25 cellular contexts compared by ENCODE assay signal in genomic region chr14:105215602-105216001, GRCh38. TPM values are rescaled to one million over a fixed set of nuclear protein-coding genes. Genes with fewer than 3 reads are reported as not detected.
DNase-seq lines count a peak whose midpoint lies in the region; ATAC-seq and FAIRE-seq lines count a peak whose summit lies in the region.
"Had no signal": no experiment of that assay in that cellular context is flagged by ENCODE, and none has a peak within 500 bp of the region (broad histone marks: within the 10 kb centered on the region; RNA-seq: fewer than 3 reads in every experiment).

No MANE protein-coding gene starts in this region.

- DNase-seq in activated naive CD4-positive, alpha-beta T cell treated with anti-CD3 and anti-CD28 coated beads, Interleukin-2, amount 10 ng/mL, durations not matched to agents 7 days and 5 days, result no peak
- no peak for DNase-seq in activated naive CD4-positive, alpha-beta T cell treated with anti-CD3 and anti-CD28 coated beads for 36 hours
- DNase-seq in HTR-8/SVneo (ENCODE audit: insufficient read length, low spot score) (no peak), immature natural killer cell (no peak)
- no peak for DNase-seq in activated T-cell treated with anti-CD3 and anti-CD28 coated beads, Interleukin-2, amount 50 U/mL, for 72 hours
- DNase-seq: Calu3, DMS79 treated with DMSO at 0.1 percent for 48 hours, GOT3, KG1, MG63, NCI-H1105 treated with DMSO at 0.1 percent for 48 hours, NCI-H146, NCI-H1930, NCI-H2107, NCI-H446, NCI-H526 treated with DMSO at 0.1 percent for 48 hours, PC-9, SJCRH30 had no signal

- intact Hi-C loops in activated naive CD4-positive, alpha-beta T cell treated with anti-CD3 and anti-CD28 coated beads for 36 hours (cut with micrococcal nuclease), result no loop called here

- peak; percentile 99 for FAIRE-seq in HTR-8/SVneo (lab: Jason Lieb, UNC)

- ATAC-seq in HG03025 (IDR thresholded peaks at IDR 0.05; ENCODE audit: low FRiP score, unreplicated experiment) (no peak), GM18870 (IDR thresholded peaks at IDR 0.05; ENCODE audit: unreplicated experiment) (no peak)
- ATAC-seq in activated T-cell treated with anti-CD3 and anti-CD28 coated beads, Interleukin-2, amount 50 U/mL, for 72 hours (replicated peaks in 1 of 2), result no peak
- ATAC-seq: HCT116, Right ventricle myocardium inferior, SK-N-SH treated with all-trans-retinoic acid at 6 μM for 48 hours had no signal

- CTCF ChIA-PET in activated naive CD4-positive, alpha-beta T cell treated with anti-CD3 and anti-CD28 coated beads, Interleukin-2, amount 10 ng/mL, durations not matched to agents 7 days and 5 days (lab: Charles Lee), result no interaction called here
- CTCF ChIA-PET in activated naive CD4-positive, alpha-beta T cell treated with anti-CD3 and anti-CD28 coated beads for 36 hours (lab: Charles Lee), result no interaction called here

- H3K9me3 Mint-ChIP-seq in activated naive CD4-positive, alpha-beta T cell treated with anti-CD3 and anti-CD28 coated beads, Interleukin-2, amount 10 ng/mL, durations not matched to agents 7 days and 5 days, result peaks cover 12% of the 10 kb centered on the region
- H3K9me3 Mint-ChIP-seq in activated naive CD4-positive, alpha-beta T cell treated with anti-CD3 and anti-CD28 coated beads for 36 hours, result no peaks in the 10 kb centered on the region
- no peaks in the 10 kb centered on the region for H3K9me3 Mint-ChIP-seq in immature natural killer cell
- H3K9me3 Mint-ChIP-seq in activated T-cell treated with anti-CD3 and anti-CD28 coated beads, Interleukin-2, amount 50 U/mL, for 72 hours, result peaks cover 0 to 1% of the 10 kb centered on the region in 2 donors

- H3K27ac Mint-ChIP-seq in activated naive CD4-positive, alpha-beta T cell treated with anti-CD3 and anti-CD28 coated beads, Interleukin-2, amount 10 ng/mL, durations not matched to agents 7 days and 5 days, result peak overlapping the region; percentile 39
- no peak overlapping the region for H3K27ac Mint-ChIP-seq in activated naive CD4-positive, alpha-beta T cell treated with anti-CD3 and anti-CD28 coated beads for 36 hours
- peak overlapping the region in 4 of 6 donors; percentile 47 to 76 (median 48) for H3K27ac Mint-ChIP-seq in immature natural killer cell
- no peak overlapping the region for H3K27ac Mint-ChIP-seq in activated T-cell treated with anti-CD3 and anti-CD28 coated beads, Interleukin-2, amount 50 U/mL, for 72 hours
- H3K27ac Mint-ChIP-seq: B cell had no signal

- H3K27me3 Mint-ChIP-seq in activated naive CD4-positive, alpha-beta T cell treated with anti-CD3 and anti-CD28 coated beads, Interleukin-2, amount 10 ng/mL, durations not matched to agents 7 days and 5 days, result no peaks in the 10 kb centered on the region
- H3K27me3 Mint-ChIP-seq in activated naive CD4-positive, alpha-beta T cell treated with anti-CD3 and anti-CD28 coated beads for 36 hours (ENCODE audit: low read depth), result no peaks in the 10 kb centered on the region
- H3K27me3 Mint-ChIP-seq in immature natural killer cell (ENCODE audit: low read depth in 3 of 3), result no peaks in the 10 kb centered on the region
- no peaks in the 10 kb centered on the region for H3K27me3 Mint-ChIP-seq in activated T-cell treated with anti-CD3 and anti-CD28 coated beads, Interleukin-2, amount 50 U/mL, for 72 hours (ENCODE audit: low read depth)
- H3K27me3 Mint-ChIP-seq: B cell had no signal

- peaks cover 29% of the 10 kb centered on the region for H3K36me3 Mint-ChIP-seq in activated naive CD4-positive, alpha-beta T cell treated with anti-CD3 and anti-CD28 coated beads, Interleukin-2, amount 10 ng/mL, durations not matched to agents 7 days and 5 days
- peaks cover 5% of the 10 kb centered on the region for H3K36me3 Mint-ChIP-seq in activated naive CD4-positive, alpha-beta T cell treated with anti-CD3 and anti-CD28 coated beads for 36 hours (ENCODE audit: low read depth)
- H3K36me3 Mint-ChIP-seq in immature natural killer cell, result peaks cover 0 to 10% (median 5%) of the 10 kb centered on the region in 3 donors
- H3K36me3 Mint-ChIP-seq in activated T-cell treated with anti-CD3 and anti-CD28 coated beads, Interleukin-2, amount 50 U/mL, for 72 hours (ENCODE audit: insufficient read depth in 2 of 2), result peaks cover 1 to 3% of the 10 kb centered on the region in 2 donors

- H3K4me1 Mint-ChIP-seq in activated naive CD4-positive, alpha-beta T cell treated with anti-CD3 and anti-CD28 coated beads, Interleukin-2, amount 10 ng/mL, durations not matched to agents 7 days and 5 days, result no peaks in the 10 kb centered on the region
- no peaks in the 10 kb centered on the region for H3K4me1 Mint-ChIP-seq in activated naive CD4-positive, alpha-beta T cell treated with anti-CD3 and anti-CD28 coated beads for 36 hours (ENCODE audit: low read depth)
- peaks cover 2 to 12% of the 10 kb centered on the region in 2 donors for H3K4me1 Mint-ChIP-seq in immature natural killer cell
- H3K4me1 Mint-ChIP-seq in activated T-cell treated with anti-CD3 and anti-CD28 coated beads, Interleukin-2, amount 50 U/mL, for 72 hours (ENCODE audit: low read depth), result peaks cover 5% of the 10 kb centered on the region
- H3K4me1 Mint-ChIP-seq: B cell had no signal

- no peak overlapping the region for H3K4me3 Mint-ChIP-seq in activated naive CD4-positive, alpha-beta T cell treated with anti-CD3 and anti-CD28 coated beads, Interleukin-2, amount 10 ng/mL, durations not matched to agents 7 days and 5 days
- H3K4me3 Mint-ChIP-seq in activated naive CD4-positive, alpha-beta T cell treated with anti-CD3 and anti-CD28 coated beads for 36 hours, result no peak overlapping the region
- H3K4me3 Mint-ChIP-seq in immature natural killer cell, result no peak overlapping the region
- H3K4me3 Mint-ChIP-seq in activated T-cell treated with anti-CD3 and anti-CD28 coated beads, Interleukin-2, amount 50 U/mL, for 72 hours, result no peak overlapping the region
- H3K4me3 Mint-ChIP-seq: B cell had no signal

RNA-seq across cellular contexts. Expression of gene BTBD6, which starts 32.7 kb away (rescaled TPM):
- total RNA-seq in activated naive CD4-positive, alpha-beta T cell treated with anti-CD3 and anti-CD28 coated beads for 36 hours, result 10 to 100 TPM; 24.6 to 25.6 TPM
- 10 to 100 TPM in 2 of 3 donors, 1 to 10 TPM in 1; 3.7 to 13.3 (median 13.1) TPM for polyA plus RNA-seq in immature natural killer cell
- total RNA-seq in activated T-cell treated with anti-CD3 and anti-CD28 coated beads, Interleukin-2, amount 50 U/mL, for 72 hours, result 10 to 100 TPM; 25.8 to 28.8 TPM
- total RNA-seq: SJCRH30 had no signal

RNA-seq across cellular contexts. Expression of gene NUDT14, which starts 34.5 kb away (rescaled TPM):
- 10 to 100 TPM; 12.0 to 15.8 TPM for total RNA-seq in activated naive CD4-positive, alpha-beta T cell treated with anti-CD3 and anti-CD28 coated beads for 36 hours
- 10 to 100 TPM; 21.9 to 29.7 (median 27.3) TPM for polyA plus RNA-seq in immature natural killer cell
- 10 to 100 TPM; 13.3 to 18.2 TPM for total RNA-seq in activated T-cell treated with anti-CD3 and anti-CD28 coated beads, Interleukin-2, amount 50 U/mL, for 72 hours

RNA-seq across cellular contexts. Expression of gene JAG2, which starts 47.0 kb away (rescaled TPM):
- total RNA-seq in activated naive CD4-positive, alpha-beta T cell treated with anti-CD3 and anti-CD28 coated beads for 36 hours, result 1 to 10 TPM; 2.9 to 3.6 TPM
- under 1 TPM in 2 of 3 donors, not detected in 1; 0.17 to 0.39 TPM for polyA plus RNA-seq in immature natural killer cell
- 1 to 10 TPM; 3.1 to 5.4 TPM for total RNA-seq in activated T-cell treated with anti-CD3 and anti-CD28 coated beads, Interleukin-2, amount 50 U/mL, for 72 hours
- total RNA-seq: RPMI7951 had no signal

Comparison
In these comparisons a context has a peak if more than half of its experiments do, and no peak if none do; other contexts are left out.
1. H3K27ac Mint-ChIP-seq: peak in activated naive CD4-positive, alpha-beta T cell treated with anti-CD3 and anti-CD28 coated beads, Interleukin-2, amount 10 ng/mL, durations not matched to agents 7 days and 5 days (single experiment) and immature natural killer cell (4 of 6); none in activated naive CD4-positive, alpha-beta T cell treated with anti-CD3 and anti-CD28 coated beads for 36 hours (single experiment) and activated T-cell treated with anti-CD3 and anti-CD28 coated beads, Interleukin-2, amount 50 U/mL, for 72 hours (single experiment).